In genomic region chr7:92716825-92717580, GRCh38 we compare ENCODE assay signal across 8 cellular contexts.
DNase-seq lines count a peak whose midpoint lies in the region; ATAC-seq and TF ChIP-seq lines count a peak whose summit lies in the region.

No MANE protein-coding gene starts in this region.

- no peaks in the 10 kb centered on the region for H3K9me3 Mint-ChIP-seq in activated naive CD8-positive, alpha-beta T cell (ENCODE audit: low read depth)
- peaks cover 0 to 1% of the 10 kb centered on the region in 2 donors for H3K9me3 Mint-ChIP-seq in stimulated activated naive B cell treated with anti-CD40 and anti-IgM and Interleukin-4, amounts not matched to agents 10 μg/mL and 1 μg/mL and 100 μg/mL, for 72 hours

- no peak for ATAC-seq in stimulated activated naive B cell treated with anti-CD40 and anti-IgM and Interleukin-4, amounts not matched to agents 10 μg/mL and 1 μg/mL and 100 μg/mL, for 72 hours (replicated peaks)
- ATAC-seq in GM21786 (IDR thresholded peaks at IDR 0.05; ENCODE audit: unreplicated experiment), result no peak

- DNase-seq in fibroblast of the aortic adventitia (ENCODE audit: low read depth) (no peak), NCI-H146 treated with DMSO at 0.1 percent for 48 hours (lab: John Stamatoyannopoulos, UW; ENCODE audit: unreplicated experiment) (no peak), RKO (ENCODE audit: low spot score) (no peak)
- no peak for DNase-seq in stimulated activated naive B cell treated with anti-CD40 and anti-IgM and Interleukin-4, amounts not matched to agents 10 μg/mL and 1 μg/mL and 100 μg/mL, for 72 hours
- no peak for DNase-seq in stimulated activated CD4-positive, alpha-beta T cell treated with anti-CD3 and anti-CD28 coated beads, Interleukin-1b, Interleukin-23, amount 100 ng/mL, for 48 hours

- H3K27ac ChIP-seq in KOPT-K1 (ENCODE audit: low read depth, low read length, poor library complexity, severe bottlenecking), result peak overlapping the region; percentile 65

- peak overlapping the region; percentile 64 for H3K4me3 ChIP-seq in fibroblast of the aortic adventitia (ENCODE audit: low read depth, low read length)

- H3K36me3 Mint-ChIP-seq in activated naive CD8-positive, alpha-beta T cell, result peaks cover 28% of the 10 kb centered on the region
- H3K36me3 Mint-ChIP-seq in stimulated activated naive B cell treated with anti-CD40 and anti-IgM and Interleukin-4, amounts not matched to agents 10 μg/mL and 1 μg/mL and 100 μg/mL, for 72 hours, result peaks cover 11 to 26% of the 10 kb centered on the region in 2 donors

- no peaks in the 10 kb centered on the region for H3K27me3 Mint-ChIP-seq in activated naive CD8-positive, alpha-beta T cell
- no peaks in the 10 kb centered on the region for H3K27me3 Mint-ChIP-seq in stimulated activated naive B cell treated with anti-CD40 and anti-IgM and Interleukin-4, amounts not matched to agents 10 μg/mL and 1 μg/mL and 100 μg/mL, for 72 hours

- no peaks in the 10 kb centered on the region for H3K9me3 ChIP-seq in KOPT-K1 (ENCODE audit: insufficient read depth, low read length, poor library complexity, severe bottlenecking)

- peaks cover 99% of the 10 kb centered on the region for H3K36me3 ChIP-seq in KOPT-K1 (ENCODE audit: insufficient read depth, low read length)

- H3K4me1 Mint-ChIP-seq in activated naive CD8-positive, alpha-beta T cell (ENCODE audit: low read depth), result peaks cover 45% of the 10 kb centered on the region
- peaks cover 19 to 26% of the 10 kb centered on the region in 2 donors for H3K4me1 Mint-ChIP-seq in stimulated activated naive B cell treated with anti-CD40 and anti-IgM and Interleukin-4, amounts not matched to agents 10 μg/mL and 1 μg/mL and 100 μg/mL, for 72 hours

- H3K27ac Mint-ChIP-seq in activated naive CD8-positive, alpha-beta T cell, result peak overlapping the region; percentile 96
- peak overlapping the region; percentile 79 for H3K27ac Mint-ChIP-seq in stimulated activated naive B cell treated with anti-CD40 and anti-IgM and Interleukin-4, amounts not matched to agents 10 μg/mL and 1 μg/mL and 100 μg/mL, for 72 hours

- no peak for TF ChIP-seq CTCF in fibroblast of the aortic adventitia (IDR thresholded peaks at IDR 0.05; ENCODE audit: insufficient read depth, low read length)

- H3K4me3 Mint-ChIP-seq in activated naive CD8-positive, alpha-beta T cell, result no peak overlapping the region
- peak overlapping the region; percentile 18 to 63 for H3K4me3 Mint-ChIP-seq in stimulated activated naive B cell treated with anti-CD40 and anti-IgM and Interleukin-4, amounts not matched to agents 10 μg/mL and 1 μg/mL and 100 μg/mL, for 72 hours
